ENCODE assay signal across 18 cellular contexts in genomic region chr9:79665383-79665782, GRCh38.
A peak's percentile ranks its signal among the peaks of the same experiment; 100 is the strongest.
DNase-seq lines count a peak whose midpoint lies in the region; ATAC-seq and TF ChIP-seq lines count a peak whose summit lies in the region.
"Had no signal": no experiment of that assay in that cellular context is flagged by ENCODE, and none has a peak within 500 bp of the region (broad histone marks: within the 10 kb centered on the region; RNA-seq: fewer than 3 reads in every experiment).

No MANE protein-coding gene starts in this region.

- no peak overlapping the region for H2AFZ ChIP-seq in neural cell (ENCODE audit: low read depth, low read length)

- peaks cover 55% of the 10 kb centered on the region for H3K79me2 ChIP-seq in neural cell (replicated peaks; ENCODE audit: insufficient read depth, low read length)

- no peaks in the 10 kb centered on the region for H4K20me1 ChIP-seq in neural cell (ENCODE audit: insufficient read depth)

- H3K27ac ChIP-seq in CD4-positive, alpha-beta T cell (ENCODE audit: low read depth, low read length): no peak overlapping the region
- peak overlapping the region; percentile 45 for H3K27ac ChIP-seq in neural cell (ENCODE audit: low read length)
- H3K27ac ChIP-seq in effector memory CD4-positive, alpha-beta T cell (ENCODE audit: insufficient read depth, low read length, poor library complexity, severe bottlenecking): no peak overlapping the region

- intact Hi-C loops in CD4-positive, alpha-beta T cell (cut with DNase I, micrococcal nuclease): no loop called here

- no peak overlapping the region for H3K4me3 Mint-ChIP-seq in CD4-positive, alpha-beta T cell
- no peak overlapping the region for H3K4me3 Mint-ChIP-seq in stimulated activated effector memory CD8-positive, alpha-beta T cell treated with anti-CD3 and anti-CD28 coated beads, Interleukin-12 subunit alpha, Interleukin-12 subunit beta, amount 100 ng/mL, for 72 hours
- H3K4me3 Mint-ChIP-seq: CD8-positive, alpha-beta T cell had no signal

- no peaks in the 10 kb centered on the region for H3K27me3 ChIP-seq in CD4-positive, alpha-beta T cell (ENCODE audit: control insufficient read depth, insufficient read depth, low read length)
- no peaks in the 10 kb centered on the region for H3K27me3 ChIP-seq in neural cell (ENCODE audit: insufficient read depth, low read depth, low read length)
- no peaks in the 10 kb centered on the region for H3K27me3 ChIP-seq in effector memory CD4-positive, alpha-beta T cell (replicated peaks; ENCODE audit: control insufficient read depth, insufficient read depth, low read length, poor library complexity, severe bottlenecking)

- no peak for TF ChIP-seq RAD21 in neural cell (conservative IDR thresholded peaks at IDR 0.05)

- CTCF ChIA-PET in CD4-positive, alpha-beta T cell (lab: Charles Lee): interaction anchor here (0.9 to 1.0 kb wide), 2 partner anchors 9 to 104 kb away, joined by 3 read pairs; no protein-coding TSS in a partner anchor

- H3K27me3 Mint-ChIP-seq in CD4-positive, alpha-beta T cell: no peaks in the 10 kb centered on the region

- ATAC-seq in CD4-positive, alpha-beta T cell (ENCODE audit: poor library complexity): no peak
- no peak for ATAC-seq in stimulated activated effector memory CD8-positive, alpha-beta T cell treated with anti-CD3 and anti-CD28 coated beads, Interleukin-12 subunit alpha, Interleukin-12 subunit beta, amount 100 ng/mL, for 72 hours
- ATAC-seq: CD8-positive, alpha-beta T cell; Panc1 had no signal

- TF ChIP-seq CTCF in CD4-positive, alpha-beta T cell (IDR thresholded peaks at IDR 0.05): no peak
- TF ChIP-seq CTCF in neural cell (IDR thresholded peaks at IDR 0.05; ENCODE audit: poor library complexity, severe bottlenecking): no peak

- peak overlapping the region; percentile 50 for H3K27ac Mint-ChIP-seq in CD4-positive, alpha-beta T cell
- H3K27ac Mint-ChIP-seq in stimulated activated effector memory CD8-positive, alpha-beta T cell treated with anti-CD3 and anti-CD28 coated beads, Interleukin-12 subunit alpha, Interleukin-12 subunit beta, amount 100 ng/mL, for 72 hours: peak overlapping the region; percentile 45
- H3K27ac Mint-ChIP-seq: CD8-positive, alpha-beta T cell had no signal

- peaks cover 9% of the 10 kb centered on the region for H3K4me1 ChIP-seq in effector memory CD4-positive, alpha-beta T cell (ENCODE audit: control insufficient read depth, insufficient read depth, low read length, poor library complexity, severe bottlenecking)

- H3K9me3 Mint-ChIP-seq in CD4-positive, alpha-beta T cell: no peaks in the 10 kb centered on the region
- H3K9me3 Mint-ChIP-seq in stimulated activated effector memory CD8-positive, alpha-beta T cell treated with anti-CD3 and anti-CD28 coated beads, Interleukin-12 subunit alpha, Interleukin-12 subunit beta, amount 100 ng/mL, for 72 hours: no peaks in the 10 kb centered on the region
- H3K9me3 Mint-ChIP-seq: CD8-positive, alpha-beta T cell had no signal

- no peaks in the 10 kb centered on the region for H3K9me3 ChIP-seq in CD4-positive, alpha-beta T cell (ENCODE audit: control insufficient read depth, low read length)
- no peaks in the 10 kb centered on the region for H3K9me3 ChIP-seq in neural cell (ENCODE audit: low read length)
- H3K9me3 ChIP-seq in effector memory CD4-positive, alpha-beta T cell (ENCODE audit: control insufficient read depth, low read length): no peaks in the 10 kb centered on the region
- H3K9me3 ChIP-seq: SK-N-SH had no signal

- peaks cover 69% of the 10 kb centered on the region for H3K4me1 Mint-ChIP-seq in CD4-positive, alpha-beta T cell (ENCODE audit: low read depth)
- H3K4me1 Mint-ChIP-seq in stimulated activated effector memory CD8-positive, alpha-beta T cell treated with anti-CD3 and anti-CD28 coated beads, Interleukin-12 subunit alpha, Interleukin-12 subunit beta, amount 100 ng/mL, for 72 hours: peaks cover 19% of the 10 kb centered on the region

- no peaks in the 10 kb centered on the region for H3K9me2 ChIP-seq in neural cell (ENCODE audit: insufficient read depth, low read length)
- H3K9me2 ChIP-seq: SK-N-SH had no signal

- peak overlapping the region; percentile 44 for H3K4me2 ChIP-seq in neural cell (ENCODE audit: low read length)
- H3K4me2 ChIP-seq: SK-N-SH had no signal

- peaks cover 2% of the 10 kb centered on the region for H3K36me3 ChIP-seq in neural cell (ENCODE audit: insufficient read depth, low read length)
- no peaks in the 10 kb centered on the region for H3K36me3 ChIP-seq in effector memory CD4-positive, alpha-beta T cell (ENCODE audit: control insufficient read depth, insufficient read depth, low read length)

- TF ChIP-seq EP300 in neural cell (conservative IDR thresholded peaks at IDR 0.05; ENCODE audit: poor library complexity, severe bottlenecking): no peak

- no peak for DNase-seq in CD4-positive, alpha-beta T cell
- peak; percentile 73 for DNase-seq in NCI-H526 treated with DMSO at 0.1 percent for 48 hours (lab: John Stamatoyannopoulos, UW)
- DNase-seq in stimulated activated effector memory CD8-positive, alpha-beta T cell treated with anti-CD3 and anti-CD28 coated beads, Interleukin-12 subunit alpha, Interleukin-12 subunit beta, amount 100 ng/mL, for 72 hours (ENCODE audit: low spot score in 2 of 2): no peak
- DNase-seq in effector memory CD4-positive, alpha-beta T cell: no peak
- no peak for DNase-seq in NCI-H187 (lab: John Stamatoyannopoulos, UW)
- DNase-seq in NCI-H1417 (lab: John Stamatoyannopoulos, UW): no peak
- DNase-seq: Calu3; CD8-positive, alpha-beta T cell; DMS79; Kasumi-1; NCI-H1436; NCI-H2029; NCI-H510A; NCI-H82; SIG-M5; SK-N-SH had no signal

- POLR2A ChIA-PET in CD4-positive, alpha-beta T cell (lab: Charles Lee): no interaction called here

- H3K4me3 ChIP-seq in neural cell (ENCODE audit: low read length): peak overlapping the region; percentile 56
- H3K4me3 ChIP-seq in effector memory CD4-positive, alpha-beta T cell (ENCODE audit: insufficient read depth, low read depth, low read length, poor library complexity, severe bottlenecking): no peak overlapping the region

- H3K36me3 Mint-ChIP-seq in CD4-positive, alpha-beta T cell (ENCODE audit: low read depth): peaks cover 38% of the 10 kb centered on the region
- H3K36me3 Mint-ChIP-seq in stimulated activated effector memory CD8-positive, alpha-beta T cell treated with anti-CD3 and anti-CD28 coated beads, Interleukin-12 subunit alpha, Interleukin-12 subunit beta, amount 100 ng/mL, for 72 hours: no peaks in the 10 kb centered on the region

- H3F3A ChIP-seq in neural cell (ENCODE audit: insufficient read depth, low read length, poor library complexity, severe bottlenecking): peaks cover 11% of the 10 kb centered on the region

- H3K9ac ChIP-seq in neural cell (ENCODE audit: low read length): peak overlapping the region; percentile 0
- H3K9ac ChIP-seq: SK-N-SH had no signal

TF ChIP-seq in neural cell, 6 proteins besides CTCF, POLR2A, EP300 and RAD21:
- TF ChIP-seq TAF1 (IDR thresholded peaks at IDR 0.05; ENCODE audit: low read depth) (no peak), POLR2AphosphoS5 (IDR thresholded peaks at IDR 0.05) (no peak), EZH2 (IDR thresholded peaks at IDR 0.05; ENCODE audit: borderline replicate concordance, insufficient read depth, low read length, poor library complexity, severe bottlenecking) (no peak), MXI1 (conservative IDR thresholded peaks at IDR 0.05; ENCODE audit: poor library complexity, severe bottlenecking) (no peak), SMC3 (conservative IDR thresholded peaks at IDR 0.05; ENCODE audit: poor library complexity) (no peak), REST (IDR thresholded peaks at IDR 0.05; ENCODE audit: borderline replicate concordance) (no peak)
TF ChIP-seq in neural cell: peak in this region for 0.
